27 cellular contexts compared by ENCODE assay signal in genomic region chr19:54021932-54022331, GRCh38. TPM values are rescaled to one million over a fixed set of nuclear protein-coding genes. Genes with fewer than 3 reads are reported as not detected.
"Had no signal": no experiment of that assay in that cellular context is flagged by ENCODE, and none has a peak within 500 bp of the region (broad histone marks: within the 10 kb centered on the region; RNA-seq: fewer than 3 reads in every experiment).

No MANE protein-coding gene starts in this region.

- H3K27ac Mint-ChIP-seq: activated CD8-positive, alpha-beta T cell treated with anti-CD3 and anti-CD28 coated beads for 36 hours; activated naive CD8-positive, alpha-beta T cell; activated T-helper 2 cell treated with anti-CD3 and anti-CD28 coated beads, Interferon-gamma antibody, Interleukin-2, Interleukin-4, amounts not matched to agents 10 μg/mL and 5 μg/mL and 100 μg/mL, durations not matched to agents 14 hours and 24 hours and 36 hours; naive thymus-derived CD8-positive, alpha-beta T cell; WTC11 had no signal

- DNase-seq: activated CD4-positive, alpha-beta T cell treated with anti-CD3 and anti-CD28 coated beads, Interleukin-2, amount 50 U/mL, for 1 hour; activated CD8-positive, alpha-beta T cell treated with anti-CD3 and anti-CD28 coated beads for 36 hours; activated T-cell treated with anti-CD3 and anti-CD28 coated beads, Interleukin-2, amount 50 U/mL, for 48 hours; aorta; body of pancreas; colonic mucosa; dorsolateral prefrontal cortex; effector memory CD4-positive, alpha-beta T cell; erythroblast; gastrocnemius medialis; glutamatergic neuron; left lung; lower lobe of right lung; mesenchymal stem cell; naive thymus-derived CD8-positive, alpha-beta T cell; right cardiac atrium; spleen; stimulated activated naive CD4-positive, alpha-beta T cell; T-helper 2 cell; testis; transverse colon had no signal

- H3K36me3 ChIP-seq: colonic mucosa, gastrocnemius medialis, left lung, lower lobe of right lung, spleen, transverse colon had no signal

- H3K9me3 Mint-ChIP-seq: activated CD8-positive, alpha-beta T cell treated with anti-CD3 and anti-CD28 coated beads for 36 hours; activated T-helper 2 cell treated with anti-CD3 and anti-CD28 coated beads, Interferon-gamma antibody, Interleukin-2, Interleukin-4, amounts not matched to agents 10 μg/mL and 5 μg/mL and 100 μg/mL, durations not matched to agents 14 hours and 24 hours and 36 hours; naive thymus-derived CD8-positive, alpha-beta T cell had no signal

- H3K4me1 ChIP-seq: colonic mucosa, gastrocnemius medialis, testis, transverse colon had no signal

- H3K4me3 ChIP-seq: body of pancreas, colonic mucosa, dorsolateral prefrontal cortex, gastrocnemius medialis, left lung, lower lobe of right lung, spleen, testis, transverse colon had no signal

- H3K36me3 Mint-ChIP-seq: activated naive CD8-positive, alpha-beta T cell; naive thymus-derived CD8-positive, alpha-beta T cell had no signal

- H3K27ac ChIP-seq: body of pancreas, colonic mucosa, dorsolateral prefrontal cortex, gastrocnemius medialis, left lung, lower lobe of right lung, testis, transverse colon had no signal

- H3K4me3 Mint-ChIP-seq: activated CD8-positive, alpha-beta T cell treated with anti-CD3 and anti-CD28 coated beads for 36 hours; activated naive CD8-positive, alpha-beta T cell; naive thymus-derived CD8-positive, alpha-beta T cell; WTC11 had no signal

- ATAC-seq: activated CD8-positive, alpha-beta T cell treated with anti-CD3 and anti-CD28 coated beads for 36 hours; body of pancreas; gastrocnemius medialis; left lung; lower lobe of right lung; naive thymus-derived CD8-positive, alpha-beta T cell; right cardiac atrium; WTC11 had no signal

- H3K9me3 ChIP-seq: body of pancreas, colonic mucosa, gastrocnemius medialis, left lung, lower lobe of right lung, spleen, testis, transverse colon had no signal

- H3K27me3 ChIP-seq: colonic mucosa, gastrocnemius medialis, testis had no signal

RNA-seq across cellular contexts. Expression of gene CACNG6, which starts 30.5 kb away (rescaled TPM):
- total RNA-seq: activated CD8-positive, alpha-beta T cell treated with anti-CD3 and anti-CD28 coated beads for 36 hours; activated T-helper 2 cell treated with anti-CD3 and anti-CD28 coated beads, Interferon-gamma antibody, Interleukin-2, Interleukin-4, amounts not matched to agents 10 μg/mL and 5 μg/mL and 100 μg/mL, durations not matched to agents 14 hours and 24 hours and 36 hours; aorta; body of pancreas; colonic mucosa; naive thymus-derived CD8-positive, alpha-beta T cell; right cardiac atrium; spleen; transverse colon had no signal
- polyA plus RNA-seq: adipose tissue; naive thymus-derived CD8-positive, alpha-beta T cell; right cardiac atrium; spleen; urinary bladder had no signal

RNA-seq across cellular contexts. Expression of gene VSTM1, which starts 41.8 kb away (rescaled TPM):
- total RNA-seq: activated CD8-positive, alpha-beta T cell treated with anti-CD3 and anti-CD28 coated beads for 36 hours; activated T-helper 2 cell treated with anti-CD3 and anti-CD28 coated beads, Interferon-gamma antibody, Interleukin-2, Interleukin-4, amounts not matched to agents 10 μg/mL and 5 μg/mL and 100 μg/mL, durations not matched to agents 14 hours and 24 hours and 36 hours; aorta; body of pancreas; colonic mucosa; gastrocnemius medialis; naive thymus-derived CD8-positive, alpha-beta T cell; osteoblast; right cardiac atrium; testis; transverse colon; urinary bladder; WTC11 had no signal
- polyA plus RNA-seq: aorta; naive thymus-derived CD8-positive, alpha-beta T cell; right cardiac atrium; urinary bladder had no signal

RNA-seq across cellular contexts. Expression of gene CACNG8, which starts 59.2 kb away (rescaled TPM):
- total RNA-seq: activated CD8-positive, alpha-beta T cell treated with anti-CD3 and anti-CD28 coated beads for 36 hours; activated T-helper 2 cell treated with anti-CD3 and anti-CD28 coated beads, Interferon-gamma antibody, Interleukin-2, Interleukin-4, amounts not matched to agents 10 μg/mL and 5 μg/mL and 100 μg/mL, durations not matched to agents 14 hours and 24 hours and 36 hours; body of pancreas; naive thymus-derived CD8-positive, alpha-beta T cell; osteoblast; transverse colon had no signal
- polyA plus RNA-seq: naive thymus-derived CD8-positive, alpha-beta T cell had no signal

RNA-seq across cellular contexts. Expression of gene TARM1, which starts 59.2 kb away (rescaled TPM):
- total RNA-seq: activated CD8-positive, alpha-beta T cell treated with anti-CD3 and anti-CD28 coated beads for 36 hours; activated T-helper 2 cell treated with anti-CD3 and anti-CD28 coated beads, Interferon-gamma antibody, Interleukin-2, Interleukin-4, amounts not matched to agents 10 μg/mL and 5 μg/mL and 100 μg/mL, durations not matched to agents 14 hours and 24 hours and 36 hours; aorta; body of pancreas; colonic mucosa; dorsolateral prefrontal cortex; gastrocnemius medialis; left lung; lower lobe of right lung; naive thymus-derived CD8-positive, alpha-beta T cell; osteoblast; right cardiac atrium; transverse colon; urinary bladder; WTC11 had no signal
- polyA plus RNA-seq: adipose tissue; aorta; naive thymus-derived CD8-positive, alpha-beta T cell; right cardiac atrium; spleen; urinary bladder had no signal
